In genomic region chrX:16851827-16852226, GRCh38 we compare ENCODE assay signal across 1 cellular context.
TF ChIP-seq lines count a peak whose summit lies in the region.

No MANE protein-coding gene starts in this region.

TF ChIP-seq in GM12878, 131 proteins besides CTCF, POLR2A, EP300 and RAD21:
- TF ChIP-seq BHLHE40 (IDR thresholded peaks at IDR 0.05; ENCODE audit: borderline replicate concordance in 1 of 2, low read depth in 2 of 2, low read length in 1 of 2) (no peak), JUNB (IDR thresholded peaks at IDR 0.05) (peak; percentile 28; the same call in 1 of the 2 replicates)
TF ChIP-seq in GM12878: peak in this region for 1.
